ENCODE assay signal across 8 cellular contexts in the genomic region with DNA sequence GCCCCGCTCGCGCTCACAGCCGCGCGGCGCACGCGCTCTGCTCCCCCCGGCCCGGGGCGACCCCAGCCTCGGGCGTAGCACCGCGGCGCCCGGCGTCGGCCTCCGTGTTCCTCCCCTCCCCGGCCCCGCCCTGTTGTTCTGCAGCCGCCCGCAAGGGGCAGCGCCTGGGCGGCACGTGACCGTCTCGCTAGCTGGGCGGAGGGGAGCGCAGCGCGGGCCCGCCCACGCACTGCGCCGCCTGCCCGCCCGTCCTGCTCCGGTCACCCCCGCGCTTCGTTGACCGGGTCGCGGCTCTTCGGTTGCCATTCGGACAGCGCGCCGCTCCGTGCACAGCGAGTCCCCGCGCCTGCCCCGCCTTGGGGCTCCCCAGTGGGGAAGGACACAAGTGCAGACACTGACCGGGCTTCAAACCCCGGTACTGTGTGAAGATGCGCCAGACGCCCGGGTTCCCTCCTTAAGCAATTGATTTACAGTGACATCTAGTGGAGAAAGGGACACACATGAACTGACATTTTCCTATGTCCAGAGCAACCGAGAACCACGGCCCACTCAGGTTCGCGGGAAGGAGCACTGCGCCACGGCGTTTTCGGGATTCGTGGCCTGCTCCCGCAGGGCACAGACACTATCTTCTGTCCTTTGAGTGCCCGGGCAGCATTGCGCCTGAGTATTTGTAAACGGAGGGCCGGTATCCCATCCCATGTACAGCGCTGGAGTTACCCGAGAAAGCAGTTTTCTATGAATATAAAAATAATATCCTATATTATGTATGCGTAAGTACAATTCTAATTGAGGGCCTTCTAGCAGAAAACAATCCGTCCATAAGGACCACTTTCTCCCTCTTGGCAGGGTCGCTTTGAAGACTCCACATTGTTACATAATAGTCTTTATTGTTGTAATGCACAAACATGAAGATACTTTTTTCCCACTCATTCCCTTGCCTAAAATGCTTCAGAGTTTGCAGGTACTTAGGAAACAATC. TPM values are rescaled to one million over a fixed set of nuclear protein-coding genes. Genes with fewer than 3 reads are reported as not detected.
DNase-seq lines count a peak whose midpoint lies in the region; ATAC-seq and TF ChIP-seq lines count a peak whose summit lies in the region.

No MANE protein-coding gene starts in this region.

- POLR2A ChIA-PET in GM10248 (lab: Yijun Ruan, JAX) = no interaction called here
- POLR2A ChIA-PET in SK-N-SH (lab: Yijun Ruan, JAX) = interaction anchor here (1.7 kb wide), 1 partner anchor 153 kb away, joined by 8 read pairs; the partner anchor contains the start of gene EIF5B

- peak overlapping the region; percentile 79 to 93 for H3K27ac ChIP-seq in SK-N-SH (ENCODE audit: low read depth in 2 of 2, low read length in 1 of 2)
- H3K27ac ChIP-seq in temporal lobe (ENCODE audit: low read depth, low read length) = peak overlapping the region; percentile 62

- TF ChIP-seq CTCF in GM10248 (IDR thresholded peaks at IDR 0.05; ENCODE audit: control extremely low read depth, extremely low read depth, low read depth, missing control alignments) (peak; percentile 63), SK-N-SH (IDR thresholded peaks at IDR 0.05) (peak; percentile 77)

- H3K4me3 ChIP-seq in SK-N-SH (ENCODE audit: low read depth in 2 of 2, low read length in 1 of 2) = peak overlapping the region; percentile 78 to 96

- H3F3A ChIP-seq in SK-N-SH (replicated peaks; ENCODE audit: insufficient read depth) = no peaks in the 10 kb centered on the region

- peaks cover 38% of the 10 kb centered on the region for H3K79me2 ChIP-seq in SK-N-SH (ENCODE audit: insufficient read depth)

- no peaks in the 10 kb centered on the region for H3K36me3 Mint-ChIP-seq in activated naive CD8-positive, alpha-beta T cell

- no peaks in the 10 kb centered on the region for H3K9me3 ChIP-seq in SK-N-SH

- H3K9ac ChIP-seq in SK-N-SH = peak overlapping the region; percentile 76

- TF ChIP-seq RAD21 in SK-N-SH (IDR thresholded peaks at IDR 0.05; ENCODE audit: low read length) = peak; percentile 80

- WGBS in SK-N-SH (ENCODE audit: low lambda C conversion rate) = 8% methylated on average over 33 of the region's 81 CpGs

- peak overlapping the region; percentile 90 for H3K4me2 ChIP-seq in SK-N-SH

- H3K9me3 Mint-ChIP-seq in activated naive CD8-positive, alpha-beta T cell (ENCODE audit: low read depth) = no peaks in the 10 kb centered on the region

- peaks cover 28% of the 10 kb centered on the region for H3K4me1 Mint-ChIP-seq in activated naive CD8-positive, alpha-beta T cell (ENCODE audit: low read depth)

- TF ChIP-seq EP300 in SK-N-SH (IDR thresholded peaks at IDR 0.05; ENCODE audit: borderline replicate concordance in 1 of 2, low read depth in 1 of 2, low read length in 1 of 2) = no peak

- peak overlapping the region; percentile 92 for H3K4me3 Mint-ChIP-seq in activated naive CD8-positive, alpha-beta T cell

- H3K36me3 ChIP-seq in SK-N-SH (replicated peaks in 1 of 2; ENCODE audit: control insufficient read depth in 1 of 2, insufficient read depth in 2 of 2, low read length in 1 of 2) = peaks cover 0 to 2% of the 10 kb centered on the region in 2 experiments

- CTCF ChIA-PET in GM10248 (lab: Yijun Ruan, JAX) (interaction anchor here (0.9 to 1.4 kb wide), 7 partner anchors 9 to 313 kb away, joined by 3 to 5 read pairs (median 4); no protein-coding TSS in a partner anchor), SK-N-SH (lab: Yijun Ruan, JAX) (interaction anchor here (0.6 to 2.4 kb wide), 19 partner anchors 9 to 841 kb away, joined by 3 to 24 read pairs (median 4); partner anchors contain the start of genes EIF5B, LIPT1, TSGA10 and TXNDC9)

- H3K27ac Mint-ChIP-seq in activated naive CD8-positive, alpha-beta T cell = peak overlapping the region; percentile 98

- H2AFZ ChIP-seq in SK-N-SH (ENCODE audit: low read depth) = peak overlapping the region; percentile 96

- H3K9me2 ChIP-seq in SK-N-SH = no peaks in the 10 kb centered on the region

- peak; percentile 80 for ATAC-seq in HG02610 (IDR thresholded peaks at IDR 0.05; ENCODE audit: unreplicated experiment)

- H3K27me3 Mint-ChIP-seq in activated naive CD8-positive, alpha-beta T cell = no peaks in the 10 kb centered on the region

- DNase-seq in GM10248 (ENCODE audit: extremely low spot score) (peak; percentile 96), NCI-H1048 (lab: John Stamatoyannopoulos, UW) (peak; percentile 85), SK-N-SH (peak; percentile 99), glomerular visceral epithelial cell (ENCODE audit: extremely low spot score) (peak; percentile 97), occipital lobe (lab: John Stamatoyannopoulos, UW) (peak; percentile 88)

- H4K20me1 ChIP-seq in SK-N-SH (ENCODE audit: insufficient read depth) = peaks cover 31% of the 10 kb centered on the region

- peaks cover 0 to 14% of the 10 kb centered on the region in 2 experiments; a peak in 2 of 4 replicates for H3K4me1 ChIP-seq in SK-N-SH (ENCODE audit: control insufficient read depth in 1 of 2, insufficient read depth in 2 of 2, low read depth in 1 of 2, low read length in 1 of 2)

- H3K27me3 ChIP-seq in SK-N-SH (ENCODE audit: insufficient read depth) = no peaks in the 10 kb centered on the region; the same call in 1 of the 2 replicates

TF ChIP-seq in SK-N-SH, 30 proteins besides CTCF, POLR2A, EP300 and RAD21 (continues in another document):
- TF ChIP-seq EZH2phosphoT487 (IDR thresholded peaks at IDR 0.05; ENCODE audit: borderline replicate concordance, low read depth) (no peak), FOXM1 (IDR thresholded peaks at IDR 0.05; ENCODE audit: low read depth) (no peak), FOSL2 (IDR thresholded peaks at IDR 0.05; ENCODE audit: borderline replicate concordance, low read depth) (no peak), MEF2A (IDR thresholded peaks at IDR 0.05; ENCODE audit: borderline replicate concordance, low read depth) (no peak), YY1 (IDR thresholded peaks at IDR 0.05; ENCODE audit: low read depth) (no peak), RCOR1 (IDR thresholded peaks at IDR 0.05; ENCODE audit: low read length) (no peak), REST (IDR thresholded peaks at IDR 0.05; ENCODE audit: low read depth, low read length) (no peak), SMC3 (IDR thresholded peaks at IDR 0.05; ENCODE audit: low read depth, low read length) (peak; percentile 65), ELF1 (IDR thresholded peaks at IDR 0.05) (no peak), NFIC (IDR thresholded peaks at IDR 0.05; ENCODE audit: borderline replicate concordance) (no peak), NRF1 (IDR thresholded peaks at IDR 0.05; ENCODE audit: low read depth, low read length) (peak; percentile 62), RFX5 (IDR thresholded peaks at IDR 0.05; ENCODE audit: low read length) (no peak), IRF3 (IDR thresholded peaks at IDR 0.05; ENCODE audit: low read depth, low read length) (no peak)
- TF ChIP-seq, protein P1, sequence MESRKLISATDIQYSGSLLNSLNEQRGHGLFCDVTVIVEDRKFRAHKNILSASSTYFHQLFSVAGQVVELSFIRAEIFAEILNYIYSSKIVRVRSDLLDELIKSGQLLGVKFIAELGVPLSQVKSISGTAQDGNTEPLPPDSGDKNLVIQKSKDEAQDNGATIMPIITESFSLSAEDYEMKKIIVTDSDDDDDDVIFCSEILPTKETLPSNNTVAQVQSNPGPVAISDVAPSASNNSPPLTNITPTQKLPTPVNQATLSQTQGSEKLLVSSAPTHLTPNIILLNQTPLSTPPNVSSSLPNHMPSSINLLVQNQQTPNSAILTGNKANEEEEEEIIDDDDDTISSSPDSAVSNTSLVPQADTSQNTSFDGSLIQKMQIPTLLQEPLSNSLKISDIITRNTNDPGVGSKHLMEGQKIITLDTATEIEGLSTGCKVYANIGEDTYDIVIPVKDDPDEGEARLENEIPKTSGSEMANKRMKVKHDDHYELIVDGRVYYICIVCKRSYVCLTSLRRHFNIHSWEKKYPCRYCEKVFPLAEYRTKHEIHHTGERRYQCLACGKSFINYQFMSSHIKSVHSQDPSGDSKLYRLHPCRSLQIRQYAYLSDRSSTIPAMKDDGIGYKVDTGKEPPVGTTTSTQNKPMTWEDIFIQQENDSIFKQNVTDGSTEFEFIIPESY (IDR thresholded peaks at IDR 0.05; ENCODE audit: borderline replicate concordance, low read depth) = no peak

RNA-seq across cellular contexts. Expression of gene REV1, which starts 0.6 kb away (rescaled TPM):
- 15.9 and 24.2 TPM in 2 replicates for polyA plus RNA-seq in SK-N-SH (2012; rRNA removed)
- 13.4 and 14.3 TPM in 2 replicates for polyA plus RNA-seq in SK-N-SH (2012; cell fraction: cytosol; rRNA removed)
- 41.8 and 93.2 TPM in 2 replicates for polyA plus RNA-seq in SK-N-SH (2012; cell fraction: nucleus; rRNA removed)
- total RNA-seq in occipital lobe = 122 TPM
- total RNA-seq in temporal lobe = 64.9 TPM

Comparison
In these comparisons a context has a peak if more than half of its experiments do, and no peak if none do; other contexts are left out.
1. Peak in every context shown above with its lines: DNase-seq, ATAC-seq, H3K4me3 ChIP-seq and H3K27ac ChIP-seq.